In genomic region chr3:112042842-112043280, GRCh38 we compare ENCODE assay signal across 11 cellular contexts. TPM values are rescaled to one million over a fixed set of nuclear protein-coding genes. Genes with fewer than 3 reads are reported as not detected.
DNase-seq lines count a peak whose midpoint lies in the region; ATAC-seq, FAIRE-seq and TF ChIP-seq lines count a peak whose summit lies in the region.
"Had no signal": no experiment of that assay in that cellular context is flagged by ENCODE, and none has a peak within 500 bp of the region (broad histone marks: within the 10 kb centered on the region; RNA-seq: fewer than 3 reads in every experiment).

No MANE protein-coding gene starts in this region.

- H3K4me2 ChIP-seq in HepG2 (ENCODE audit: low read depth, low read length) (no peak overlapping the region), endothelial cell of umbilical vein (ENCODE audit: insufficient read depth, low read length) (no peak overlapping the region)

- H3K4me3 ChIP-seq in HepG2 (replicated peaks in 1 of 3; ENCODE audit: insufficient read depth in 1 of 3, low read depth in 2 of 3, low read length in 3 of 3) (no peak overlapping the region), right lobe of liver (no peak overlapping the region), endothelial cell of umbilical vein (replicated peaks in 1 of 3; ENCODE audit: insufficient read depth in 1 of 3, low read depth in 1 of 3, low read length in 3 of 3) (no peak overlapping the region), transverse colon (no peak overlapping the region)

- H3K27me3 ChIP-seq in HepG2 (ENCODE audit: control insufficient read depth in 1 of 2, insufficient read depth in 2 of 2, low read length in 2 of 2) (peaks cover 0 to 17% of the 10 kb centered on the region in 2 experiments; a peak in 2 of 5 replicates), right lobe of liver (no peaks in the 10 kb centered on the region), endothelial cell of umbilical vein (ENCODE audit: control insufficient read depth in 2 of 2, insufficient read depth in 2 of 2, low read length in 2 of 2) (no peaks in the 10 kb centered on the region), transverse colon (no peaks in the 10 kb centered on the region)
- H3K27me3 ChIP-seq: spleen had no signal

- no peak for TF ChIP-seq POLR2A in HepG2 (IDR thresholded peaks at IDR 0.05; ENCODE audit: insufficient read depth in 1 of 2, low read depth in 2 of 2, low read length in 2 of 2)
- TF ChIP-seq POLR2A in right lobe of liver (IDR thresholded peaks at IDR 0.05): no peak
- no peak for TF ChIP-seq POLR2A in endothelial cell of umbilical vein (IDR thresholded peaks at IDR 0.05; ENCODE audit: low read depth, low read length)
- TF ChIP-seq POLR2A in transverse colon (IDR thresholded peaks at IDR 0.05): no peak

- H3K36me3 ChIP-seq in HepG2 (replicated peaks in 1 of 2; ENCODE audit: control insufficient read depth in 1 of 2, insufficient read depth in 2 of 2, low read length in 2 of 2): no peaks in the 10 kb centered on the region
- H3K36me3 ChIP-seq in right lobe of liver: no peaks in the 10 kb centered on the region
- no peaks in the 10 kb centered on the region for H3K36me3 ChIP-seq in endothelial cell of umbilical vein (ENCODE audit: control insufficient read depth in 2 of 2, extremely low read depth in 1 of 2, insufficient read depth in 2 of 2, low read length in 2 of 2)
- H3K36me3 ChIP-seq in transverse colon: no peaks in the 10 kb centered on the region
- H3K36me3 ChIP-seq: spleen had no signal

- H3K9me3 ChIP-seq in HepG2 (ENCODE audit: low read length): no peaks in the 10 kb centered on the region
- no peaks in the 10 kb centered on the region for H3K9me3 ChIP-seq in right lobe of liver
- H3K9me3 ChIP-seq in endothelial cell of umbilical vein (replicated peaks; ENCODE audit: control insufficient read depth, insufficient read depth, low read length): no peaks in the 10 kb centered on the region
- no peaks in the 10 kb centered on the region for H3K9me3 ChIP-seq in transverse colon
- H3K9me3 ChIP-seq: spleen had no signal

- BruUV-seq in HepG2 (replicated peaks; lab: Mats Ljungman, UMichigan) (no TSS peak), endothelial cell of umbilical vein (replicated peaks; lab: Mats Ljungman, UMichigan) (no TSS peak)

- dilution Hi-C loops in endothelial cell of umbilical vein (cut with MboI; ENCODE audit: extremely low pct_ligation_motif_present, low sequenced_read_pairs): no loop called here

- POLR2A ChIA-PET in HepG2 (lab: Yijun Ruan, JAX) (no interaction called here), endothelial cell of umbilical vein (lab: Charles Lee) (no interaction called here)

- H2AFZ ChIP-seq in HepG2 (ENCODE audit: low read length) (no peak overlapping the region), endothelial cell of umbilical vein (ENCODE audit: low read depth, low read length) (peak overlapping the region; percentile 79)

- no peak overlapping the region for H3K9ac ChIP-seq in HepG2 (ENCODE audit: insufficient read depth, low read depth, low read length)
- H3K9ac ChIP-seq in endothelial cell of umbilical vein (replicated peaks; ENCODE audit: extremely low read depth, insufficient read depth, low read length): no peak overlapping the region

- peak; percentile 74 for DNase-seq in HepG2 (ENCODE audit: low spot score)
- DNase-seq in right lobe of liver: no peak
- DNase-seq in NCI-H510A (lab: John Stamatoyannopoulos, UW): peak; percentile 83
- no peak for DNase-seq in endothelial cell of umbilical vein (ENCODE audit: low read depth, low spot score)
- peak; percentile 10 for DNase-seq in transverse colon
- no peak for DNase-seq in GM10266 (ENCODE audit: extremely low spot score)
- no peak for DNase-seq in mesenteric fat pad (ENCODE audit: low spot score)
- no peak for DNase-seq in LoVo (ENCODE audit: low spot score)
- DNase-seq: spleen had no signal

- TF ChIP-seq CTCF in HepG2 (CRISPR knock-in tag; IDR thresholded peaks at IDR 0.05) (no peak), right lobe of liver (IDR thresholded peaks at IDR 0.05) (no peak), endothelial cell of umbilical vein (IDR thresholded peaks at IDR 0.05; ENCODE audit: extremely low read depth in 1 of 2, insufficient read depth in 1 of 2, low read depth in 1 of 2, low read length in 2 of 2) (no peak), transverse colon (IDR thresholded peaks at IDR 0.05) (no peak), GM10266 (IDR thresholded peaks at IDR 0.05; ENCODE audit: control insufficient read depth, insufficient read depth, low read depth, missing control alignments) (no peak)

- TF ChIP-seq EP300 in HepG2 (IDR thresholded peaks at IDR 0.05; ENCODE audit: low read depth in 2 of 2, low read length in 2 of 2) (no peak), HepG2 (CRISPR knock-in tag; IDR thresholded peaks at IDR 0.05; ENCODE audit: borderline replicate concordance) (no peak), transverse colon (IDR thresholded peaks at IDR 0.05; ENCODE audit: low read depth) (no peak)

- H3K27ac ChIP-seq in HepG2 (ENCODE audit: extremely low read length, insufficient read depth, low read length) (no peak overlapping the region), right lobe of liver (no peak overlapping the region), endothelial cell of umbilical vein (ENCODE audit: insufficient read depth, low read depth, low read length) (no peak overlapping the region), transverse colon (peak overlapping the region in 2 of 4 donors; percentile 9 to 38)
- H3K27ac ChIP-seq: spleen had no signal

- intact Hi-C loops in HepG2 (cut with micrococcal nuclease; ENCODE audit: unreplicated experiment): loop anchor here (1.0 to 5.0 kb wide), 3 partner anchors 43 to 326 kb away; partner anchors contain the start of gene C3orf52
- intact Hi-C loops in right lobe of liver (cut with DNase I): no loop called here
- intact Hi-C loops in endothelial cell of umbilical vein (cut with micrococcal nuclease): loop anchor here (1.0 to 2.0 kb wide), 4 partner anchors 54 to 374 kb away; no protein-coding TSS in a partner anchor
- intact Hi-C loops in transverse colon (cut with DNase I; ENCODE audit: low total_unique reads): no loop called here

- H4K20me1 ChIP-seq in HepG2 (ENCODE audit: insufficient read depth, low read length) (no peaks in the 10 kb centered on the region), endothelial cell of umbilical vein (replicated peaks; ENCODE audit: control insufficient read depth, extremely low read depth, insufficient read depth, low read length) (no peaks in the 10 kb centered on the region)

- H3K9me1 ChIP-seq in endothelial cell of umbilical vein (replicated peaks; ENCODE audit: control insufficient read depth, extremely low read depth, insufficient read depth, low read length): no peaks in the 10 kb centered on the region

- CTCF ChIA-PET in HepG2 (lab: Yijun Ruan, JAX; ENCODE audit: low intra/inter-chr PET ratio, low total read pairs): no interaction called here
- CTCF ChIA-PET in endothelial cell of umbilical vein (lab: Charles Lee): interaction anchor here (0.6 to 3.4 kb wide), 42 partner anchors 9 to 667 kb away, joined by 3 to 33 read pairs (median 4); partner anchors contain the start of genes ABHD10 and TMPRSS7

- H3K79me2 ChIP-seq in HepG2 (ENCODE audit: insufficient read depth, low read length) (no peaks in the 10 kb centered on the region), endothelial cell of umbilical vein (ENCODE audit: control insufficient read depth, insufficient read depth, low read length) (no peaks in the 10 kb centered on the region)

- WGBS in HepG2 (ENCODE audit: low lambda C conversion rate): 0% methylated on average over 6 of the region's 6 CpGs
- WGBS in right lobe of liver (ENCODE audit: insufficient coverage, low coverage, low lambda C conversion rate, missing lambda C conversion rate): 49% methylated on average over 4 of the region's 6 CpGs
- whole genome bisulfite sequencing in transverse colon (ENCODE audit: low coverage in 1 of 2), 2 donors: 38 to 52% methylated on average over 4 to 6 of the region's 6 CpGs

- in situ Hi-C loops in HepG2 (cut with HindIII; ENCODE audit: extremely low pct_ligation_motif_present, low pct_unique_long_range_greater_than_20kb): no loop called here
- in situ Hi-C loops in transverse colon (cut with MboI; ENCODE audit: low pct_ligation_motif_present in 1 of 4, low pct_unique_long_range_greater_than_20kb in 1 of 4, low sequenced_read_pairs in 3 of 4): no loop called here

- H3K4me1 ChIP-seq in HepG2 (ENCODE audit: insufficient read depth, low read length) (peaks cover 16% of the 10 kb centered on the region), right lobe of liver (peaks cover 0 to 7% (median 0%) of the 10 kb centered on the region in 4 donors), endothelial cell of umbilical vein (ENCODE audit: control insufficient read depth, extremely low read depth, insufficient read depth, low read length) (no peaks in the 10 kb centered on the region), transverse colon (peaks cover 0 to 9% (median 2%) of the 10 kb centered on the region in 4 donors)

- FAIRE-seq in HepG2 (lab: Jason Lieb, UNC) (no peak), endothelial cell of umbilical vein (lab: Jason Lieb, UNC) (no peak)

- ATAC-seq in HepG2 (peak; percentile 82), right lobe of liver (no peak)

- no peak for TF ChIP-seq RAD21 in HepG2 (CRISPR knock-in tag; IDR thresholded peaks at IDR 0.05)

RNA-seq across cellular contexts. Expression of gene TMPRSS7, which starts 8.3 kb away (rescaled TPM):
- total RNA-seq in HepG2 (2016; rRNA removed; fragmentation: Illumina TruSeq; extraction: Trizol): not detected in 2 replicates
- total RNA-seq in HepG2 (2016; cell fraction: cytosol; rRNA removed; fragmentation: Illumina TruSeq; extraction: Trizol; ENCODE audit: low read depth): not detected in 2 replicates
- not detected in 2 replicates for total RNA-seq in HepG2 (2016; cell fraction: insoluble cytoplasmic fraction; rRNA removed; fragmentation: Illumina TruSeq; extraction: Trizol)
- total RNA-seq in HepG2 (2016; cell fraction: membrane; rRNA removed; fragmentation: Illumina TruSeq; extraction: Trizol): not detected in 2 replicates
- not detected in 2 replicates for total RNA-seq in HepG2 (2016; cell fraction: nucleus; rRNA removed; fragmentation: Illumina TruSeq; extraction: Trizol)
- polyA plus RNA-seq in HepG2 (2011; rRNA removed): not detected in 2 replicates
- polyA plus RNA-seq in HepG2 (2011; cell fraction: cytosol; rRNA removed): not detected in 2 replicates
- polyA plus RNA-seq in HepG2 (2011; cell fraction: nucleus; rRNA removed): not detected in 2 replicates
- not detected in 2 replicates for polyA plus RNA-seq in HepG2 (2012)
- not detected in 2 replicates for polyA plus RNA-seq in HepG2 (2016; cell fraction: cytosol; fragmentation: Illumina TruSeq; extraction: Trizol; ENCODE audit: low read depth)
- not detected in 2 replicates for polyA plus RNA-seq in HepG2 (2016; cell fraction: insoluble cytoplasmic fraction; fragmentation: Illumina TruSeq; extraction: Trizol; ENCODE audit: low read depth)
- not detected in 2 replicates for polyA plus RNA-seq in HepG2 (2016; cell fraction: membrane; fragmentation: Illumina TruSeq; extraction: Trizol; ENCODE audit: low read depth)
- polyA plus RNA-seq in HepG2 (2016; cell fraction: nucleus; fragmentation: Illumina TruSeq; extraction: Trizol; ENCODE audit: insufficient read depth, low read depth): not detected in 2 replicates
- not detected in 2 replicates for polyA minus RNA-seq in HepG2 (2011; rRNA and poly(A)+ RNA removed; ENCODE audit: low replicate concordance)
- polyA minus RNA-seq in HepG2 (2011; cell fraction: cytosol; rRNA and poly(A)+ RNA removed): not detected in 2 replicates
- not detected in 2 replicates for polyA minus RNA-seq in HepG2 (2011; cell fraction: nucleus; rRNA and poly(A)+ RNA removed)
- total RNA-seq in right lobe of liver: not detected
- total RNA-seq in endothelial cell of umbilical vein: not detected in 2 replicates
- polyA plus RNA-seq in endothelial cell of umbilical vein: 0.05 TPM in 1 of 2 replicates, not detected in the other
- polyA plus RNA-seq in endothelial cell of umbilical vein (2011; cell fraction: cytosol; rRNA removed): 0.03 TPM in 1 of 2 replicates, not detected in the other
- 0.06 TPM in 1 of 2 replicates, not detected in the other for polyA plus RNA-seq in endothelial cell of umbilical vein (2011; cell fraction: nucleus; rRNA removed)
- polyA plus RNA-seq in endothelial cell of umbilical vein (2012): not detected in 2 replicates
- polyA minus RNA-seq in endothelial cell of umbilical vein: not detected in 2 replicates
- polyA minus RNA-seq in endothelial cell of umbilical vein (2011; cell fraction: cytosol; rRNA and poly(A)+ RNA removed): not detected
- polyA minus RNA-seq in endothelial cell of umbilical vein (2011; cell fraction: nucleus; rRNA and poly(A)+ RNA removed): not detected in 2 replicates
- total RNA-seq in transverse colon: not detected
- total RNA-seq in mesenteric fat pad: not detected
- total RNA-seq: glomerular endothelial cell, mononuclear cell, spleen had no signal
- polyA plus RNA-seq: spleen had no signal

RNA-seq across cellular contexts. Expression of gene C3orf52, which starts 43.3 kb away (rescaled TPM):
- total RNA-seq in HepG2 (2016; rRNA removed; fragmentation: Illumina TruSeq; extraction: Trizol): 1.0 and 1.2 TPM in 2 replicates
- 0.18 and 0.30 TPM in 2 replicates for total RNA-seq in HepG2 (2016; cell fraction: cytosol; rRNA removed; fragmentation: Illumina TruSeq; extraction: Trizol; ENCODE audit: low read depth)
- 0.70 and 1.1 TPM in 2 replicates for total RNA-seq in HepG2 (2016; cell fraction: insoluble cytoplasmic fraction; rRNA removed; fragmentation: Illumina TruSeq; extraction: Trizol)
- total RNA-seq in HepG2 (2016; cell fraction: membrane; rRNA removed; fragmentation: Illumina TruSeq; extraction: Trizol): 0.55 and 0.62 TPM in 2 replicates
- 1.5 and 1.6 TPM in 2 replicates for total RNA-seq in HepG2 (2016; cell fraction: nucleus; rRNA removed; fragmentation: Illumina TruSeq; extraction: Trizol)
- 0.79 and 1.1 TPM in 2 replicates for polyA plus RNA-seq in HepG2 (2011; rRNA removed)
- 0.51 and 0.91 TPM in 2 replicates for polyA plus RNA-seq in HepG2 (2011; cell fraction: cytosol; rRNA removed)
- polyA plus RNA-seq in HepG2 (2011; cell fraction: nucleus; rRNA removed): 1.0 and 2.3 TPM in 2 replicates
- polyA plus RNA-seq in HepG2 (2012): 0.16 and 0.49 TPM in 2 replicates
- polyA plus RNA-seq in HepG2 (2016; cell fraction: cytosol; fragmentation: Illumina TruSeq; extraction: Trizol; ENCODE audit: low read depth): 0.14 and 0.20 TPM in 2 replicates
- polyA plus RNA-seq in HepG2 (2016; cell fraction: insoluble cytoplasmic fraction; fragmentation: Illumina TruSeq; extraction: Trizol; ENCODE audit: low read depth): 0.41 and 0.96 TPM in 2 replicates
- 0.31 and 0.32 TPM in 2 replicates for polyA plus RNA-seq in HepG2 (2016; cell fraction: membrane; fragmentation: Illumina TruSeq; extraction: Trizol; ENCODE audit: low read depth)
- polyA plus RNA-seq in HepG2 (2016; cell fraction: nucleus; fragmentation: Illumina TruSeq; extraction: Trizol; ENCODE audit: insufficient read depth, low read depth): 1.1 and 1.3 TPM in 2 replicates
- polyA minus RNA-seq in HepG2 (2011; rRNA and poly(A)+ RNA removed; ENCODE audit: low replicate concordance): 0.28 and 8.6 TPM in 2 replicates
- polyA minus RNA-seq in HepG2 (2011; cell fraction: cytosol; rRNA and poly(A)+ RNA removed): 0.40 and 0.97 TPM in 2 replicates
- 4.0 and 5.2 TPM in 2 replicates for polyA minus RNA-seq in HepG2 (2011; cell fraction: nucleus; rRNA and poly(A)+ RNA removed)
- total RNA-seq in right lobe of liver: under 1 TPM; 0.12 to 0.69 (median 0.34) TPM
- total RNA-seq in endothelial cell of umbilical vein: 2.1 and 4.6 TPM in 2 replicates
- polyA plus RNA-seq in endothelial cell of umbilical vein: 2.9 and 4.2 TPM in 2 replicates
- polyA plus RNA-seq in endothelial cell of umbilical vein (2011; cell fraction: cytosol; rRNA removed): 2.3 and 2.6 TPM in 2 replicates
- 7.8 and 9.8 TPM in 2 replicates for polyA plus RNA-seq in endothelial cell of umbilical vein (2011; cell fraction: nucleus; rRNA removed)
- polyA plus RNA-seq in endothelial cell of umbilical vein (2012): 1.8 and 4.0 TPM in 2 replicates
- 6.1 and 6.8 TPM in 2 replicates for polyA minus RNA-seq in endothelial cell of umbilical vein
- 4.4 TPM for polyA minus RNA-seq in endothelial cell of umbilical vein (2011; cell fraction: cytosol; rRNA and poly(A)+ RNA removed)
- 11.0 and 14.6 TPM in 2 replicates for polyA minus RNA-seq in endothelial cell of umbilical vein (2011; cell fraction: nucleus; rRNA and poly(A)+ RNA removed)
- 10 to 100 TPM; 26.9 to 65.7 (median 47.1) TPM for total RNA-seq in transverse colon
- 3.6 TPM for total RNA-seq in mesenteric fat pad

RNA-seq across cellular contexts. Expression of gene TAGLN3, which starts 44.1 kb away (rescaled TPM):
- total RNA-seq in HepG2 (2016; rRNA removed; fragmentation: Illumina TruSeq; extraction: Trizol): 0.80 and 0.91 TPM in 2 replicates
- 0.40 and 0.71 TPM in 2 replicates for total RNA-seq in HepG2 (2016; cell fraction: cytosol; rRNA removed; fragmentation: Illumina TruSeq; extraction: Trizol; ENCODE audit: low read depth)
- total RNA-seq in HepG2 (2016; cell fraction: insoluble cytoplasmic fraction; rRNA removed; fragmentation: Illumina TruSeq; extraction: Trizol): 0.43 and 0.77 TPM in 2 replicates
- 0.34 and 0.86 TPM in 2 replicates for total RNA-seq in HepG2 (2016; cell fraction: membrane; rRNA removed; fragmentation: Illumina TruSeq; extraction: Trizol)
- total RNA-seq in HepG2 (2016; cell fraction: nucleus; rRNA removed; fragmentation: Illumina TruSeq; extraction: Trizol): not detected in 2 replicates
- 0.51 and 0.60 TPM in 2 replicates for polyA plus RNA-seq in HepG2 (2011; rRNA removed)
- 0.35 and 0.43 TPM in 2 replicates for polyA plus RNA-seq in HepG2 (2011; cell fraction: cytosol; rRNA removed)
- polyA plus RNA-seq in HepG2 (2011; cell fraction: nucleus; rRNA removed): 0.45 and 0.47 TPM in 2 replicates
- polyA plus RNA-seq in HepG2 (2012): not detected in 2 replicates
- polyA plus RNA-seq in HepG2 (2016; cell fraction: cytosol; fragmentation: Illumina TruSeq; extraction: Trizol; ENCODE audit: low read depth): 0.47 and 0.54 TPM in 2 replicates
- polyA plus RNA-seq in HepG2 (2016; cell fraction: insoluble cytoplasmic fraction; fragmentation: Illumina TruSeq; extraction: Trizol; ENCODE audit: low read depth): 0.81 and 0.86 TPM in 2 replicates
- polyA plus RNA-seq in HepG2 (2016; cell fraction: membrane; fragmentation: Illumina TruSeq; extraction: Trizol; ENCODE audit: low read depth): 0.52 and 0.73 TPM in 2 replicates
- polyA plus RNA-seq in HepG2 (2016; cell fraction: nucleus; fragmentation: Illumina TruSeq; extraction: Trizol; ENCODE audit: insufficient read depth, low read depth): 0.87 TPM in 1 of 2 replicates, not detected in the other
- 0.44 TPM in 1 of 2 replicates, not detected in the other for polyA minus RNA-seq in HepG2 (2011; rRNA and poly(A)+ RNA removed; ENCODE audit: low replicate concordance)
- polyA minus RNA-seq in HepG2 (2011; cell fraction: cytosol; rRNA and poly(A)+ RNA removed): not detected in 2 replicates
- not detected in 2 replicates for polyA minus RNA-seq in HepG2 (2011; cell fraction: nucleus; rRNA and poly(A)+ RNA removed)
- not detected for total RNA-seq in right lobe of liver
- not detected in 2 replicates for total RNA-seq in endothelial cell of umbilical vein
- not detected in 2 replicates for polyA plus RNA-seq in endothelial cell of umbilical vein
- 0.13 TPM in 1 of 2 replicates, not detected in the other for polyA plus RNA-seq in endothelial cell of umbilical vein (2011; cell fraction: cytosol; rRNA removed)
- not detected in 2 replicates for polyA plus RNA-seq in endothelial cell of umbilical vein (2011; cell fraction: nucleus; rRNA removed)
- not detected in 2 replicates for polyA plus RNA-seq in endothelial cell of umbilical vein (2012)
- polyA minus RNA-seq in endothelial cell of umbilical vein: not detected in 2 replicates
- polyA minus RNA-seq in endothelial cell of umbilical vein (2011; cell fraction: cytosol; rRNA and poly(A)+ RNA removed): not detected
- polyA minus RNA-seq in endothelial cell of umbilical vein (2011; cell fraction: nucleus; rRNA and poly(A)+ RNA removed): 0.38 TPM in 1 of 2 replicates, not detected in the other
- 1 to 10 TPM in 1 of 4 donors, under 1 TPM in 2, not detected in 1; 0.64 to 1.5 (median 0.68) TPM for total RNA-seq in transverse colon
- not detected for total RNA-seq in mesenteric fat pad
- total RNA-seq: mononuclear cell, spleen had no signal
- polyA plus RNA-seq: spleen had no signal

Comparison
In these comparisons a context has a peak if more than half of its experiments do, and no peak if none do; other contexts are left out.
1. DNase-seq: peak in HepG2 (single experiment), NCI-H510A (single experiment) and transverse colon (single experiment); none in right lobe of liver (0 of 3), endothelial cell of umbilical vein (single experiment), GM10266 (single experiment), mesenteric fat pad (single experiment) and LoVo (single experiment).
2. intact Hi-C loops: an anchor here in HepG2 (1.0 to 5.0 kb wide) and endothelial cell of umbilical vein (1.0 to 2.0 kb wide); none called in right lobe of liver and transverse colon.